ENCODE assay signal across 18 cellular contexts in the genomic region with DNA sequence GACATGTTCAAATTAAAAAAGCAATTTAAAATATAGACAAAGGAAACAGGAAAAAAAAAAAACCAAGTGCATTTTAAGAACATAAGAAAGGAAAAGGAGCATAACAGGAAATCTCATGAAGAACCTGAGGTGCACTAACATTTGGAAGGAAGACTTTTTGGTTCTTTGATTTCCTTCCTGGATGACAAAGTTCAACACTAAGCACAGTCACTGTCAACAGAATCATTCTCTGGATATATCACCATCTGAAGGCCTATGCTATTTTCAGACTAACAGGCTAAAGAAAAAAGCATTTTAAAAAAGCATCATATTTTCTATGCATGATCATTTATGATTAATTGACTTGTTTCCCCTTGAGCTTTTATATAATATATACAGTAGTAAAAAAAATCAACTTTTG.
A peak's percentile ranks its signal among the peaks of the same experiment; 100 is the strongest.
DNase-seq lines count a peak whose midpoint lies in the region; ATAC-seq and TF ChIP-seq lines count a peak whose summit lies in the region.
"Had no signal": no experiment of that assay in that cellular context is flagged by ENCODE, and none has a peak within 500 bp of the region (broad histone marks: within the 10 kb centered on the region; RNA-seq: fewer than 3 reads in every experiment).

No MANE protein-coding gene starts in this region.

- no peaks in the 10 kb centered on the region for H3K27me3 ChIP-seq in CD4-positive, alpha-beta memory T cell (ENCODE audit: insufficient read depth, low read length)
- H3K27me3 ChIP-seq in upper lobe of right lung, result no peaks in the 10 kb centered on the region
- H3K27me3 ChIP-seq: Peyer's patch had no signal

- no peak for DNase-seq in activated naive CD4-positive, alpha-beta T cell (lab: John Stamatoyannopoulos, UW)
- no peak for DNase-seq in CD4-positive, alpha-beta memory T cell
- DNase-seq in cerebellar cortex (ENCODE audit: low spot score) (peak; percentile 9), nephron progenitor cell (no peak), HPDE6-E6E7 (ENCODE audit: extremely low spot score) (no peak), upper lobe of right lung (no peak)
- no peak for DNase-seq in activated CD8-positive, alpha-beta memory T cell treated with anti-CD3 and anti-CD28 coated beads, Interleukin-2, amount 10 ng/mL, durations not matched to agents 7 days and 5 days
- DNase-seq: AML-193, Caco-2, IMR-90, NCI-H1105, NCI-H1694, NCI-H2081, NCI-H2171 treated with DMSO at 0.1 percent for 48 hours, NCI-H526, Peyer's patch had no signal

- POLR2A ChIA-PET in CD4-positive, alpha-beta memory T cell (lab: Charles Lee; ENCODE audit: partially characterized antibody), result interaction anchor here (0.6 to 1.5 kb wide), 2 partner anchors 141 to 634 kb away, joined by 3 to 5 read pairs; no protein-coding TSS in a partner anchor

- H3K27ac Mint-ChIP-seq in activated naive CD4-positive, alpha-beta T cell treated with anti-CD3 and anti-CD28 coated beads, Interleukin-2, amount 50 U/mL, for 24 hours, result peak overlapping the region; percentile 76
- H3K27ac Mint-ChIP-seq in CD4-positive, alpha-beta memory T cell, result peak overlapping the region in 6 of 7 donors; percentile 8 to 85 (median 46)
- peak overlapping the region; percentile 23 for H3K27ac Mint-ChIP-seq in nephron progenitor cell
- H3K27ac Mint-ChIP-seq in activated CD8-positive, alpha-beta memory T cell treated with anti-CD3 and anti-CD28 coated beads, Interleukin-2, amount 10 ng/mL, durations not matched to agents 7 days and 5 days, result no peak overlapping the region

- H3K36me3 ChIP-seq in CD4-positive, alpha-beta memory T cell (ENCODE audit: insufficient read depth, low read length), result no peaks in the 10 kb centered on the region
- no peaks in the 10 kb centered on the region for H3K36me3 ChIP-seq in upper lobe of right lung
- H3K36me3 ChIP-seq: Peyer's patch had no signal

- TF ChIP-seq CTCF in nephron progenitor cell (IDR thresholded peaks at IDR 0.05), result no peak
- TF ChIP-seq CTCF in upper lobe of right lung (IDR thresholded peaks at IDR 0.05), result no peak

- no peak for ATAC-seq in upper lobe of right lung
- ATAC-seq in activated CD8-positive, alpha-beta memory T cell treated with anti-CD3 and anti-CD28 coated beads, Interleukin-2, amount 10 ng/mL, durations not matched to agents 7 days and 5 days, result no peak
- ATAC-seq: HCT116 had no signal

- no peak overlapping the region for H3K4me3 ChIP-seq in CD4-positive, alpha-beta memory T cell (ENCODE audit: low read length in 2 of 2)
- no peak overlapping the region for H3K4me3 ChIP-seq in upper lobe of right lung
- H3K4me3 ChIP-seq: Peyer's patch had no signal

- peaks cover 2% of the 10 kb centered on the region for H3K36me3 Mint-ChIP-seq in activated naive CD4-positive, alpha-beta T cell treated with anti-CD3 and anti-CD28 coated beads, Interleukin-2, amount 50 U/mL, for 24 hours
- no peaks in the 10 kb centered on the region for H3K36me3 Mint-ChIP-seq in CD4-positive, alpha-beta memory T cell
- H3K36me3 Mint-ChIP-seq in nephron progenitor cell (ENCODE audit: low read depth), result no peaks in the 10 kb centered on the region
- peaks cover 1% of the 10 kb centered on the region for H3K36me3 Mint-ChIP-seq in activated CD8-positive, alpha-beta memory T cell treated with anti-CD3 and anti-CD28 coated beads, Interleukin-2, amount 10 ng/mL, durations not matched to agents 7 days and 5 days

- no peaks in the 10 kb centered on the region for H3K9me3 Mint-ChIP-seq in activated naive CD4-positive, alpha-beta T cell treated with anti-CD3 and anti-CD28 coated beads, Interleukin-2, amount 50 U/mL, for 24 hours
- no peaks in the 10 kb centered on the region for H3K9me3 Mint-ChIP-seq in CD4-positive, alpha-beta memory T cell
- no peaks in the 10 kb centered on the region for H3K9me3 Mint-ChIP-seq in nephron progenitor cell
- H3K9me3 Mint-ChIP-seq in activated CD8-positive, alpha-beta memory T cell treated with anti-CD3 and anti-CD28 coated beads, Interleukin-2, amount 10 ng/mL, durations not matched to agents 7 days and 5 days (ENCODE audit: low read depth), result no peaks in the 10 kb centered on the region

- H3K9me3 ChIP-seq in CD4-positive, alpha-beta memory T cell (ENCODE audit: control insufficient read depth in 1 of 2, low read length in 2 of 2), result no peaks in the 10 kb centered on the region
- H3K9me3 ChIP-seq in upper lobe of right lung, result no peaks in the 10 kb centered on the region
- H3K9me3 ChIP-seq: Caco-2, Peyer's patch had no signal

- peaks cover 18% of the 10 kb centered on the region for H3K4me1 ChIP-seq in CD4-positive, alpha-beta memory T cell (ENCODE audit: insufficient read depth, low read length)
- H3K4me1 ChIP-seq in upper lobe of right lung, result no peaks in the 10 kb centered on the region
- H3K4me1 ChIP-seq: Peyer's patch had no signal

- no peak overlapping the region for H3K4me3 Mint-ChIP-seq in activated naive CD4-positive, alpha-beta T cell treated with anti-CD3 and anti-CD28 coated beads, Interleukin-2, amount 50 U/mL, for 24 hours
- H3K4me3 Mint-ChIP-seq in CD4-positive, alpha-beta memory T cell, result no peak overlapping the region
- no peak overlapping the region for H3K4me3 Mint-ChIP-seq in nephron progenitor cell
- no peak overlapping the region for H3K4me3 Mint-ChIP-seq in activated CD8-positive, alpha-beta memory T cell treated with anti-CD3 and anti-CD28 coated beads, Interleukin-2, amount 10 ng/mL, durations not matched to agents 7 days and 5 days

- H3K27me3 Mint-ChIP-seq in activated naive CD4-positive, alpha-beta T cell treated with anti-CD3 and anti-CD28 coated beads, Interleukin-2, amount 50 U/mL, for 24 hours, result no peaks in the 10 kb centered on the region
- no peaks in the 10 kb centered on the region for H3K27me3 Mint-ChIP-seq in CD4-positive, alpha-beta memory T cell
- H3K27me3 Mint-ChIP-seq in nephron progenitor cell (ENCODE audit: low read depth, poor library complexity), result no peaks in the 10 kb centered on the region
- no peaks in the 10 kb centered on the region for H3K27me3 Mint-ChIP-seq in activated CD8-positive, alpha-beta memory T cell treated with anti-CD3 and anti-CD28 coated beads, Interleukin-2, amount 10 ng/mL, durations not matched to agents 7 days and 5 days

- CTCF ChIA-PET in CD4-positive, alpha-beta memory T cell (lab: Charles Lee; ENCODE audit: partially characterized antibody), result interaction anchor here (0.7 to 8.1 kb wide), 6 partner anchors 58 to 967 kb away, joined by 3 to 77 read pairs (median 6); a partner anchor contains a TSS
- CTCF ChIA-PET in activated CD8-positive, alpha-beta memory T cell treated with anti-CD3 and anti-CD28 coated beads, Interleukin-2, amount 10 ng/mL, durations not matched to agents 7 days and 5 days (lab: Charles Lee), result interaction anchor here (0.6 to 2.4 kb wide), 2 partner anchors 21 to 83 kb away, joined by 3 to 6 read pairs; no protein-coding TSS in a partner anchor

- peaks cover 29% of the 10 kb centered on the region for H3K4me1 Mint-ChIP-seq in activated naive CD4-positive, alpha-beta T cell treated with anti-CD3 and anti-CD28 coated beads, Interleukin-2, amount 50 U/mL, for 24 hours
- peaks cover 17 to 28% (median 25%) of the 10 kb centered on the region in 4 donors for H3K4me1 Mint-ChIP-seq in CD4-positive, alpha-beta memory T cell
- H3K4me1 Mint-ChIP-seq in nephron progenitor cell, result no peaks in the 10 kb centered on the region
- peaks cover 18% of the 10 kb centered on the region for H3K4me1 Mint-ChIP-seq in activated CD8-positive, alpha-beta memory T cell treated with anti-CD3 and anti-CD28 coated beads, Interleukin-2, amount 10 ng/mL, durations not matched to agents 7 days and 5 days

- H3K27ac ChIP-seq in CD4-positive, alpha-beta memory T cell (ENCODE audit: low read depth, low read length), result no peak overlapping the region
- H3K27ac ChIP-seq in upper lobe of right lung, result no peak overlapping the region
- H3K27ac ChIP-seq: Peyer's patch had no signal

- intact Hi-C loops in CD4-positive, alpha-beta memory T cell (cut with micrococcal nuclease), result loop anchor here (5.0 kb wide), 2 partner anchors 212 to 967 kb away; a partner anchor contains a TSS
- intact Hi-C loops in upper lobe of right lung (cut with DNase I), result no loop called here
